Comparison of ENCODE assay signal across 1 cellular context in genomic region chr5:81850494-81850893, GRCh38.
TF ChIP-seq lines count a peak whose summit lies in the region.

No MANE protein-coding gene starts in this region.

TF ChIP-seq in HEK293, 187 proteins besides CTCF, POLR2A, EP300 and RAD21 (continued from another document):
- TF ChIP-seq ZNF701 (tag by site-specific recombination; IDR thresholded peaks at IDR 0.05), result no peak
- no peak for TF ChIP-seq ZNF146 (tag by site-specific recombination; IDR thresholded peaks at IDR 0.05)
- TF ChIP-seq SP3 (tag by site-specific recombination; IDR thresholded peaks at IDR 0.05), result no peak
- TF ChIP-seq ZNF112 (tag by site-specific recombination; IDR thresholded peaks at IDR 0.05), result no peak
- TF ChIP-seq ZBTB20 (tag by site-specific recombination; IDR thresholded peaks at IDR 0.05), result no peak
- TF ChIP-seq ZNF132 (tag by site-specific recombination; IDR thresholded peaks at IDR 0.05; ENCODE audit: borderline replicate concordance), result no peak
- TF ChIP-seq YY2 (tag by site-specific recombination; IDR thresholded peaks at IDR 0.05), result no peak
- TF ChIP-seq ZNF777 (tag by site-specific recombination; IDR thresholded peaks at IDR 0.05; ENCODE audit: borderline replicate concordance), result no peak
- TF ChIP-seq ZNF518A (tag by site-specific recombination; conservative IDR thresholded peaks at IDR 0.05; ENCODE audit: low read depth), result 0 out of 2 replicates have a peak, but pooled peaks have one; percentile 13
- TF ChIP-seq ZBTB1 (tag by site-specific recombination; IDR thresholded peaks at IDR 0.05), result no peak
- TF ChIP-seq ZNF280D (tag by site-specific recombination; IDR thresholded peaks at IDR 0.05), result no peak
